ENCODE assay signal across 8 cellular contexts in genomic region chr1:62438163-62438562, GRCh38. TPM values are rescaled to one million over a fixed set of nuclear protein-coding genes. Genes with fewer than 3 reads are reported as not detected.
DNase-seq lines count a peak whose midpoint lies in the region; ATAC-seq and TF ChIP-seq lines count a peak whose summit lies in the region.

No MANE protein-coding gene starts in this region.

- H3K9me3 ChIP-seq in KOPT-K1 (ENCODE audit: insufficient read depth, low read length, poor library complexity, severe bottlenecking): no peaks in the 10 kb centered on the region
- no peaks in the 10 kb centered on the region for H3K9me3 ChIP-seq in liver (ENCODE audit: control insufficient read depth in 4 of 4, low read length in 3 of 4)
- no peaks in the 10 kb centered on the region for H3K9me3 ChIP-seq in upper lobe of left lung

- peak overlapping the region; percentile 90 for H3K4me3 Mint-ChIP-seq in activated naive CD8-positive, alpha-beta T cell treated with anti-CD3 and anti-CD28 coated beads, Interleukin-2, amount 50 U/mL, for 24 hours

- no peaks in the 10 kb centered on the region for H3K27me3 Mint-ChIP-seq in activated naive CD8-positive, alpha-beta T cell treated with anti-CD3 and anti-CD28 coated beads, Interleukin-2, amount 50 U/mL, for 24 hours

- ATAC-seq in activated naive CD8-positive, alpha-beta T cell treated with anti-CD3 and anti-CD28 coated beads, Interleukin-2, amount 50 U/mL, for 24 hours: no peak
- ATAC-seq in upper lobe of left lung (ENCODE audit: low FRiP score in 2 of 2) (no peak), HG03280 (IDR thresholded peaks at IDR 0.05; ENCODE audit: unreplicated experiment) (no peak)

- H3K4me3 ChIP-seq in liver (ENCODE audit: low read depth in 1 of 3, low read length in 3 of 3) (peak overlapping the region; percentile 94 to 100 (median 97)), upper lobe of left lung (peak overlapping the region; percentile 70 to 98 (median 92))

- H3K27ac ChIP-seq in KOPT-K1 (ENCODE audit: low read depth, low read length, poor library complexity, severe bottlenecking) (peak overlapping the region; percentile 97), liver (ENCODE audit: low read depth in 1 of 2, low read length in 2 of 2) (peak overlapping the region in 1 of 2 donors; percentile 96), upper lobe of left lung (peak overlapping the region in 2 of 4 donors; percentile 98 to 100)

- H3K9me3 Mint-ChIP-seq in activated naive CD8-positive, alpha-beta T cell treated with anti-CD3 and anti-CD28 coated beads, Interleukin-2, amount 50 U/mL, for 24 hours: peaks cover 3% of the 10 kb centered on the region

- H3K36me3 ChIP-seq in KOPT-K1 (ENCODE audit: insufficient read depth, low read length) (peaks cover 35% of the 10 kb centered on the region), liver (ENCODE audit: control insufficient read depth in 4 of 4, insufficient read depth in 3 of 4, low read depth in 1 of 4, low read length in 3 of 4) (peaks cover under 1 to 12% (median 5%) of the 10 kb centered on the region in 4 donors), upper lobe of left lung (peaks cover 0 to 13% (median 4%) of the 10 kb centered on the region in 4 donors)

- H3K27me3 ChIP-seq in liver (ENCODE audit: control insufficient read depth in 4 of 4, insufficient read depth in 4 of 4, low read length in 3 of 4): no peaks in the 10 kb centered on the region
- H3K27me3 ChIP-seq in upper lobe of left lung: no peaks in the 10 kb centered on the region

- no peak for TF ChIP-seq POLR2A in upper lobe of left lung (IDR thresholded peaks at IDR 0.05)

- TF ChIP-seq RAD21 in liver (IDR thresholded peaks at IDR 0.05): no peak

- intact Hi-C loops in posterior vena cava (cut with DNase I): no loop called here

- no peak for TF ChIP-seq EP300 in upper lobe of left lung (IDR thresholded peaks at IDR 0.05)

- 2% methylated on average over 7 of the region's 7 CpGs for WGBS in liver
- WGBS in upper lobe of left lung, 2 donors: 2% methylated on average over 7 of the region's 7 CpGs

- DNase-seq in EH (ENCODE audit: low read depth) (peak; percentile 38), upper lobe of left lung (no peak), posterior vena cava (ENCODE audit: low spot score) (no peak), GDM1 (lab: John Stamatoyannopoulos, UW) (no peak)
- no peak for DNase-seq in activated naive CD8-positive, alpha-beta T cell treated with anti-CD3 and anti-CD28 coated beads, Interleukin-2, amount 50 U/mL, for 24 hours

- H3K9ac ChIP-seq in liver (ENCODE audit: low read depth in 1 of 2, low read length in 2 of 2): peak overlapping the region; percentile 78 to 91

- peaks cover 6 to 31% (median 20%) of the 10 kb centered on the region in 4 donors for H3K4me1 ChIP-seq in liver (ENCODE audit: control insufficient read depth in 4 of 4, insufficient read depth in 4 of 4, low read length in 3 of 4)
- peaks cover 25 to 37% (median 29%) of the 10 kb centered on the region in 4 donors for H3K4me1 ChIP-seq in upper lobe of left lung

- H3K4me1 Mint-ChIP-seq in activated naive CD8-positive, alpha-beta T cell treated with anti-CD3 and anti-CD28 coated beads, Interleukin-2, amount 50 U/mL, for 24 hours: peaks cover 46% of the 10 kb centered on the region

- TF ChIP-seq CTCF in liver (IDR thresholded peaks at IDR 0.05; ENCODE audit: low read depth, low read length, missing input control) (no peak), upper lobe of left lung (IDR thresholded peaks at IDR 0.05) (no peak)

- H3K36me3 Mint-ChIP-seq in activated naive CD8-positive, alpha-beta T cell treated with anti-CD3 and anti-CD28 coated beads, Interleukin-2, amount 50 U/mL, for 24 hours (ENCODE audit: low read depth): peaks cover 37% of the 10 kb centered on the region

- H3K27ac Mint-ChIP-seq in activated naive CD8-positive, alpha-beta T cell treated with anti-CD3 and anti-CD28 coated beads, Interleukin-2, amount 50 U/mL, for 24 hours: peak overlapping the region; percentile 85

TF ChIP-seq in liver, 16 proteins besides CTCF, POLR2A, EP300 and RAD21:
- no peak for TF ChIP-seq SP1 (IDR thresholded peaks at IDR 0.05)
- TF ChIP-seq EGR1 (IDR thresholded peaks at IDR 0.05; ENCODE audit: low read depth in 2 of 2): no peak
- TF ChIP-seq JUND (IDR thresholded peaks at IDR 0.05): no peak
- no peak for TF ChIP-seq GABPA (IDR thresholded peaks at IDR 0.05 in 1 of 2, conservative IDR thresholded peaks at IDR 0.05 in 1 of 2)
- no peak for TF ChIP-seq YY1 (IDR thresholded peaks at IDR 0.05)
- no peak for TF ChIP-seq MAX (IDR thresholded peaks at IDR 0.05)
- TF ChIP-seq HNF4A (conservative IDR thresholded peaks at IDR 0.05): no peak
- no peak for TF ChIP-seq REST (IDR thresholded peaks at IDR 0.05)

RNA-seq across cellular contexts. Expression of gene USP1, which starts 1.3 kb away (rescaled TPM):
- total RNA-seq in liver (10 to 100 TPM in 1 of 2 donors, 1 to 10 TPM in 1; 8.1 to 33.8 TPM), upper lobe of left lung (10 to 100 TPM in 5 of 6 donors, 1 to 10 TPM in 1; 9.8 to 36.2 (median 20.0) TPM), posterior vena cava (10 to 100 TPM; 20.2 to 29.8 TPM)
- polyA plus RNA-seq in liver: 1 to 10 TPM; 5.1 to 7.4 TPM
